ENCODE assay signal across 8 cellular contexts in the genomic region with DNA sequence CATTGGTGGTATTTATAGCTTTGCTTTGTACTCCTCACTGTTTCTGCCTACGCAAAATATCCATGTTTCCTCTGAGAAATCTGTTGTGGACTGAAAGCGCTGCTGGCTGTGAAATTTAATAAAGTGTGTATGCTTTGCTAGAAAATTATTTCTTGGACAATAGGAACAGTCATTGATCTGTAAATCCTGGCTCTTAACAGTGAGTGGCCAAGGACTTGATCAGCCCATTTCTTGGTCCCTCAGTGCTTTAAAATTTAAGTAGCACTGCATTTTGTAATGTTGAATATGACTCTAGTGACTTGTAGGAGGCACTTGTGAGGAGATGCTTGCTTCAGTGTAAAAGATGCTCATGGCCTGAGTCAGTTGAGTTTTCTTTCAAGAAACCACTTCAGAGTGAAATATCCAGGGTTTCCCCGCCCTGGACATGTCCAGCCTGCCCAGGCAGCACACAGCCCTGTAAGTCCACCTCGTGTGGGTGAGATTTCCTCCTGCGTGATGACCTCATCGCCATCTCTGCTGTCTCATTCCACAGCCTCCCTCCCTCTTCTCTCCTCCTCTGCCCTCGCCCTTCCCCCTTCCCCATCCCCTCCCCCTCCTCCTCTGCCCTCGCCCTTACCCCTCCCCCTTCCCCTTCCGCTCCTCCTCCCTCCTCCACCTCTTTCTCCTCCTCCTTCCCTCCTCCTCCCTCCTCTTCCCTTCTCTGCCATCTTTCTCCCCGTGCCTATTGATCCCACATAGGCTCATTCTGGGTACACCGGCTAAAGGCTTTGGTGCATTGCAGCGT. TPM values are rescaled to one million over a fixed set of nuclear protein-coding genes. Genes with fewer than 3 reads are reported as not detected.
DNase-seq lines count a peak whose midpoint lies in the region; ATAC-seq and TF ChIP-seq lines count a peak whose summit lies in the region.

No MANE protein-coding gene starts in this region.

- peak overlapping the region; percentile 80 for H3K27ac Mint-ChIP-seq in nephron progenitor cell

- H3K9me3 Mint-ChIP-seq in nephron progenitor cell, result no peaks in the 10 kb centered on the region

- peaks cover 32% of the 10 kb centered on the region for H3K36me3 Mint-ChIP-seq in nephron progenitor cell (ENCODE audit: low read depth)

- peak; percentile 97 for DNase-seq in EL
- DNase-seq in OCI-M1 (lab: John Stamatoyannopoulos, UW), result peak; percentile 85
- DNase-seq in nephron progenitor cell, result no peak
- no peak for DNase-seq in GF-D8 (lab: John Stamatoyannopoulos, UW)

- peaks cover 79% of the 10 kb centered on the region for H3K4me1 Mint-ChIP-seq in nephron progenitor cell

- ATAC-seq in esophagus mucosa (peak; percentile 81), GM19455 (IDR thresholded peaks at IDR 0.05; ENCODE audit: unreplicated experiment) (no peak), HG03039 (IDR thresholded peaks at IDR 0.05; ENCODE audit: unreplicated experiment) (no peak), GM21360 (IDR thresholded peaks at IDR 0.05; ENCODE audit: unreplicated experiment) (no peak)

- no peak overlapping the region for H3K4me3 Mint-ChIP-seq in nephron progenitor cell

- H3K27me3 Mint-ChIP-seq in nephron progenitor cell (ENCODE audit: low read depth, poor library complexity), result peaks cover 6% of the 10 kb centered on the region

- TF ChIP-seq CTCF in nephron progenitor cell (IDR thresholded peaks at IDR 0.05), result no peak

RNA-seq across cellular contexts. Expression of gene NCS1, which starts 34.1 kb away (rescaled TPM):
- total RNA-seq in esophagus mucosa, result 19.7 TPM

Comparison
In these comparisons a context has a peak if more than half of its experiments do, and no peak if none do; other contexts are left out.
1. DNase-seq: peak in EL (single experiment) and OCI-M1 (single experiment); none in nephron progenitor cell (single experiment) and GF-D8 (single experiment).